In genomic region chr19:44734357-44734756, GRCh38 we compare ENCODE assay signal across 32 cellular contexts. TPM values are rescaled to one million over a fixed set of nuclear protein-coding genes. Genes with fewer than 3 reads are reported as not detected.
"Had no signal": no experiment of that assay in that cellular context is flagged by ENCODE, and none has a peak within 500 bp of the region (broad histone marks: within the 10 kb centered on the region; RNA-seq: fewer than 3 reads in every experiment).

No MANE protein-coding gene starts in this region.

- H3K27me3 Mint-ChIP-seq: activated CD4-positive, alpha-beta T cell treated with anti-CD3 and anti-CD28 coated beads for 36 hours; activated naive CD8-positive, alpha-beta T cell treated with anti-CD3 and anti-CD28 coated beads for 36 hours; activated T-helper 17 cell treated with anti-CD3 and anti-CD28 coated beads, Interleukin-2, amount 50 U/mL, for 72 hours; T-cell had no signal

- H3K36me3 Mint-ChIP-seq: activated naive CD4-positive, alpha-beta T cell treated with anti-CD3 and anti-CD28 coated beads, Interleukin-2, amount 10 ng/mL, durations not matched to agents 7 days and 5 days; activated naive CD8-positive, alpha-beta T cell treated with anti-CD3 and anti-CD28 coated beads for 36 hours; T-cell had no signal

- H3K4me3 ChIP-seq: cardiac muscle cell, Peyer's patch had no signal

- H3K27ac Mint-ChIP-seq: activated CD4-positive, alpha-beta memory T cell treated with anti-CD3 and anti-CD28 coated beads, Interleukin-2, amount 10 ng/mL, durations not matched to agents 7 days and 5 days; activated CD4-positive, alpha-beta T cell treated with anti-CD3 and anti-CD28 coated beads for 36 hours; activated naive CD4-positive, alpha-beta T cell treated with anti-CD3 and anti-CD28 coated beads, Interleukin-2, amount 10 ng/mL, durations not matched to agents 7 days and 5 days; activated naive CD8-positive, alpha-beta T cell treated with anti-CD3 and anti-CD28 coated beads for 36 hours; activated T-helper 17 cell treated with anti-CD3 and anti-CD28 coated beads, Interleukin-2, amount 50 U/mL, for 72 hours; T-cell had no signal

- ATAC-seq: activated CD4-positive, alpha-beta T cell treated with anti-CD3 and anti-CD28 coated beads for 36 hours; T-cell had no signal

- H3K4me1 Mint-ChIP-seq: activated CD4-positive, alpha-beta T cell treated with anti-CD3 and anti-CD28 coated beads for 36 hours; activated naive CD4-positive, alpha-beta T cell treated with anti-CD3 and anti-CD28 coated beads, Interleukin-2, amount 10 ng/mL, durations not matched to agents 7 days and 5 days; activated naive CD8-positive, alpha-beta T cell treated with anti-CD3 and anti-CD28 coated beads for 36 hours; activated T-helper 17 cell treated with anti-CD3 and anti-CD28 coated beads, Interleukin-2, amount 50 U/mL, for 72 hours had no signal

- H3K27me3 ChIP-seq: brain microvascular endothelial cell, cardiac muscle cell, Peyer's patch had no signal

- H3K9me3 Mint-ChIP-seq: activated CD4-positive, alpha-beta memory T cell treated with anti-CD3 and anti-CD28 coated beads, Interleukin-2, amount 10 ng/mL, durations not matched to agents 7 days and 5 days; activated naive CD8-positive, alpha-beta T cell treated with anti-CD3 and anti-CD28 coated beads for 36 hours; activated T-helper 17 cell treated with anti-CD3 and anti-CD28 coated beads, Interleukin-2, amount 50 U/mL, for 72 hours; T-cell had no signal

- H3K36me3 ChIP-seq: brain microvascular endothelial cell, cardiac muscle cell, Peyer's patch had no signal

- DNase-seq: activated CD4-positive, alpha-beta memory T cell treated with anti-CD3 and anti-CD28 coated beads, Interleukin-2, amount 10 ng/mL, durations not matched to agents 7 days and 5 days; activated CD4-positive, alpha-beta T cell treated with anti-CD3 and anti-CD28 coated beads for 36 hours; activated CD4-positive, alpha-beta T cell treated with anti-CD3 and anti-CD28 coated beads, Interleukin-2, amount 50 U/mL, for 1 hour; activated gamma-delta T cell; activated naive CD4-positive, alpha-beta T cell treated with anti-CD3 and anti-CD28 coated beads, Interleukin-2, amount 10 ng/mL, durations not matched to agents 7 days and 5 days; activated naive CD8-positive, alpha-beta T cell treated with anti-CD3 and anti-CD28 coated beads for 36 hours; activated T-cell treated with anti-CD3 and anti-CD28 coated beads for 4 hours; activated T-cell treated with anti-CD3 and anti-CD28 coated beads, Interleukin-2, amount 50 U/mL, for 48 hours; brain microvascular endothelial cell; KBM-7; NCI-H1092; NCI-H1417; NCI-H1930; NCI-H2107; NCI-H2171 treated with DMSO at 0.1 percent for 48 hours; NCI-H226; NCI-H526 treated with DMSO at 0.1 percent for 48 hours; NCI-H82; Peyer's patch; SHP77 treated with DMSO at 0.1 percent for 48 hours; T-cell; T-helper 2 cell; T1000 had no signal

- H3K27ac ChIP-seq: brain microvascular endothelial cell, cardiac muscle cell, Peyer's patch, VCaP had no signal

- H3K9me3 ChIP-seq: Peyer's patch had no signal

- H3K4me3 Mint-ChIP-seq: activated CD4-positive, alpha-beta memory T cell treated with anti-CD3 and anti-CD28 coated beads, Interleukin-2, amount 10 ng/mL, durations not matched to agents 7 days and 5 days; activated CD4-positive, alpha-beta T cell treated with anti-CD3 and anti-CD28 coated beads for 36 hours; activated naive CD4-positive, alpha-beta T cell treated with anti-CD3 and anti-CD28 coated beads, Interleukin-2, amount 10 ng/mL, durations not matched to agents 7 days and 5 days; activated naive CD8-positive, alpha-beta T cell treated with anti-CD3 and anti-CD28 coated beads for 36 hours; activated T-helper 17 cell treated with anti-CD3 and anti-CD28 coated beads, Interleukin-2, amount 50 U/mL, for 72 hours; T-cell had no signal

RNA-seq across cellular contexts. Expression of gene CEACAM16, which starts 35.4 kb away (rescaled TPM):
- total RNA-seq: activated CD4-positive, alpha-beta memory T cell treated with anti-CD3 and anti-CD28 coated beads, Interleukin-2, amount 10 ng/mL, durations not matched to agents 7 days and 5 days; activated CD4-positive, alpha-beta T cell treated with anti-CD3 and anti-CD28 coated beads for 36 hours; activated CD8-positive, alpha-beta memory T cell treated with anti-CD3 and anti-CD28 coated beads for 36 hours; activated naive CD8-positive, alpha-beta T cell treated with anti-CD3 and anti-CD28 coated beads for 36 hours; activated T-helper 17 cell treated with anti-CD3 and anti-CD28 coated beads, Interleukin-2, amount 50 U/mL, for 72 hours; cardiac muscle cell; LHCN-M2; M059J; NCI-H460; OCI-LY7; Peyer's patch; SK-MEL-5; T-cell had no signal
- polyA plus RNA-seq: cardiac muscle cell had no signal

RNA-seq across cellular contexts. Expression of gene CBLC, which starts 43.3 kb away (rescaled TPM):
- total RNA-seq: activated CD4-positive, alpha-beta memory T cell treated with anti-CD3 and anti-CD28 coated beads, Interleukin-2, amount 10 ng/mL, durations not matched to agents 7 days and 5 days; activated CD4-positive, alpha-beta T cell treated with anti-CD3 and anti-CD28 coated beads for 36 hours; activated CD8-positive, alpha-beta memory T cell treated with anti-CD3 and anti-CD28 coated beads for 36 hours; activated naive CD8-positive, alpha-beta T cell treated with anti-CD3 and anti-CD28 coated beads for 36 hours; activated T-helper 17 cell treated with anti-CD3 and anti-CD28 coated beads, Interleukin-2, amount 50 U/mL, for 72 hours; cardiac muscle cell; LHCN-M2; M059J; NCI-H460; OCI-LY7; SK-MEL-5 had no signal
